24 cellular contexts compared by ENCODE assay signal in genomic region chr7:39145283-39145682, GRCh38.
"Had no signal": no experiment of that assay in that cellular context is flagged by ENCODE, and none has a peak within 500 bp of the region (broad histone marks: within the 10 kb centered on the region; RNA-seq: fewer than 3 reads in every experiment).

No MANE protein-coding gene starts in this region.

- ATAC-seq: effector memory CD8-positive, alpha-beta T cell; esophagus mucosa; foreskin keratinocyte; gastrocnemius medialis; gastroesophageal sphincter; heart left ventricle; heart right ventricle had no signal

- DNase-seq: colonic mucosa; cortex of kidney; dermis blood vessel endothelial cell; dorsolateral prefrontal cortex; effector CD4-positive, alpha-beta T cell; effector CD8-positive, alpha-beta T cell; effector memory CD4-positive, alpha-beta T cell; effector memory CD8-positive, alpha-beta T cell; endodermal cell; erythroblast; esophagus squamous epithelium; foreskin fibroblast; foreskin keratinocyte; foreskin melanocyte; gastrocnemius medialis; glutamatergic neuron; head of caudate nucleus; heart left ventricle; heart right ventricle had no signal

- H3K4me1 ChIP-seq: colonic mucosa, esophagus muscularis mucosa, esophagus squamous epithelium, foreskin keratinocyte, gastrocnemius medialis, gastroesophageal sphincter, heart left ventricle, heart right ventricle had no signal

- H3K36me3 ChIP-seq: colonic mucosa, esophagus muscularis mucosa, esophagus squamous epithelium, gastrocnemius medialis, gastroesophageal sphincter, heart left ventricle, heart right ventricle had no signal

- H3K27me3 ChIP-seq: colonic mucosa, dorsolateral prefrontal cortex, esophagus muscularis mucosa, esophagus squamous epithelium, foreskin keratinocyte, gastrocnemius medialis, gastroesophageal sphincter, heart left ventricle, heart right ventricle had no signal

- H3K27ac ChIP-seq: colonic mucosa, coronary artery, dorsolateral prefrontal cortex, epithelial cell of prostate, esophagus muscularis mucosa, esophagus squamous epithelium, foreskin keratinocyte, gastrocnemius medialis, gastroesophageal sphincter, heart left ventricle, heart right ventricle had no signal

- H3K9me3 ChIP-seq: colonic mucosa, esophagus muscularis mucosa, esophagus squamous epithelium, gastrocnemius medialis had no signal

- H3K4me3 ChIP-seq: colonic mucosa, coronary artery, dorsolateral prefrontal cortex, esophagus muscularis mucosa, esophagus squamous epithelium, gastrocnemius medialis, gastroesophageal sphincter, heart left ventricle, heart right ventricle had no signal
